ENCODE assay signal across 13 cellular contexts in the genomic region with DNA sequence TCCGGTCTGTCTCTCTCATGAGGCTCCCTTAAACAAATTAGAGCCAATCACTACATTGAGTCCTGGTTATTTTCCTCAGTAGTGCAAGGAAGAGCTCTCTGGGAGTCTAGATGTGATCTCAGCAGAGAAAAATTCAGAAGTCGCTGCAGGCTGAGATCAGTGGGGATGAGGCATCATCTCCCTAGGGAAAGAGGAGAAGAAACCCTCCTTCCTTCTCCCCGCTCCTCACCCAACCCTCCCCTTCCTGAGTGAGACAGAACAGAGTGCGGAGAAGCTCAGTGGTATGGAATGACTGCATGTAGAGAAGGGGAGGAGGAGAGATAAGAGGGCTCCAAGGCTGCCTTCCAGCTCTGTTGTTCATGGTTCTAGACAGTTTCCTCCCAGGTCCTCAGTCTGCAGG.
DNase-seq lines count a peak whose midpoint lies in the region; ATAC-seq and TF ChIP-seq lines count a peak whose summit lies in the region.
"Had no signal": no experiment of that assay in that cellular context is flagged by ENCODE, and none has a peak within 500 bp of the region (broad histone marks: within the 10 kb centered on the region; RNA-seq: fewer than 3 reads in every experiment).

No MANE protein-coding gene starts in this region.

- no peak for TF ChIP-seq POLR2A in lower leg skin (IDR thresholded peaks at IDR 0.05)

- peaks cover 38% of the 10 kb centered on the region for H3K36me3 ChIP-seq in NT2/D1 (ENCODE audit: insufficient read depth, insufficient read length, low read length)
- H3K36me3 ChIP-seq: lower lobe of right lung had no signal

- no peaks in the 10 kb centered on the region for H3K27me3 ChIP-seq in NT2/D1 (ENCODE audit: insufficient read depth, insufficient read length)

- no peaks in the 10 kb centered on the region for H3K4me1 ChIP-seq in NT2/D1 (ENCODE audit: insufficient read depth, insufficient read length)

- H3K9ac ChIP-seq in NT2/D1 (ENCODE audit: insufficient read length, low read depth): no peak overlapping the region

- no peaks in the 10 kb centered on the region for H3K9me3 ChIP-seq in NT2/D1 (ENCODE audit: insufficient read depth, low read length)
- H3K9me3 ChIP-seq: lower lobe of right lung had no signal

- H3K4me3 ChIP-seq in NT2/D1 (ENCODE audit: insufficient read length, low read depth) (no peak overlapping the region), epithelial cell of esophagus (ENCODE audit: low read length) (no peak overlapping the region), lower leg skin (ENCODE audit: low read depth, poor library complexity, severe bottlenecking) (no peak overlapping the region)
- H3K4me3 ChIP-seq: lower lobe of right lung had no signal

- intact Hi-C loops in lower leg skin (cut with DNase I; ENCODE audit: low total_unique reads): no loop called here

- 41 to 46% methylated on average over 4 of the region's 4 CpGs for WGBS in lower leg skin, 2 donors

- TF ChIP-seq CTCF in epithelial cell of esophagus (IDR thresholded peaks at IDR 0.05; ENCODE audit: insufficient read depth, low read depth, low read length, missing control alignments): no peak
- no peak for TF ChIP-seq CTCF in omental fat pad (IDR thresholded peaks at IDR 0.05)
- TF ChIP-seq CTCF in lower leg skin (IDR thresholded peaks at IDR 0.05): no peak

- ATAC-seq in omental fat pad (ENCODE audit: low FRiP score): peak; percentile 84
- ATAC-seq in GM18868 (IDR thresholded peaks at IDR 0.05; ENCODE audit: unreplicated experiment): no peak
- ATAC-seq: lower lobe of right lung had no signal

- DNase-seq in EH (ENCODE audit: low read depth): peak; percentile 100
- peak; percentile 50 for DNase-seq in NT2/D1 (ENCODE audit: low read depth, low spot score)
- peak; percentile 78 for DNase-seq in epithelial cell of esophagus (ENCODE audit: low read depth)
- no peak for DNase-seq in omental fat pad (ENCODE audit: low spot score)
- DNase-seq in HuH-7 (ENCODE audit: low spot score): no peak
- no peak for DNase-seq in lower leg skin (ENCODE audit: low spot score in 2 of 2)
- no peak for DNase-seq in NCI-H2107 treated with DMSO at 0.1 percent for 48 hours (lab: John Stamatoyannopoulos, UW; ENCODE audit: unreplicated experiment)
- DNase-seq: activated CD4-positive, alpha-beta T cell treated with anti-CD3 and anti-CD28 coated beads, Interleukin-2, amount 50 U/mL, for 48 hours; activated naive CD8-positive, alpha-beta T cell treated with anti-CD3 and anti-CD28 coated beads, Interleukin-2, amount 10 ng/mL, durations not matched to agents 7 days and 5 days; Kasumi-1; lower lobe of right lung; NCI-H446 had no signal

Comparison
In these comparisons a context has a peak if more than half of its experiments do, and no peak if none do; other contexts are left out.
1. DNase-seq: peak in EH (single experiment), NT2/D1 (single experiment) and epithelial cell of esophagus (single experiment); none in omental fat pad (single experiment), HuH-7 (single experiment), lower leg skin (0 of 2) and NCI-H2107 treated with DMSO at 0.1 percent for 48 hours (single experiment).